In genomic region chr15:98440917-98441316, GRCh38 we compare ENCODE assay signal across 16 cellular contexts.
DNase-seq lines count a peak whose midpoint lies in the region; ATAC-seq, FAIRE-seq and TF ChIP-seq lines count a peak whose summit lies in the region.
"Had no signal": no experiment of that assay in that cellular context is flagged by ENCODE, and none has a peak within 500 bp of the region (broad histone marks: within the 10 kb centered on the region; RNA-seq: fewer than 3 reads in every experiment).

No MANE protein-coding gene starts in this region.

- H3K27ac ChIP-seq in GM12878 (ENCODE audit: control insufficient read depth, insufficient read depth) (no peak overlapping the region), gastroesophageal sphincter (no peak overlapping the region), right atrium auricular region (no peak overlapping the region)

- DNase-seq in GM12865 (ENCODE audit: low read depth) (peak; percentile 74), GM12878 (ENCODE audit: low read depth, low spot score) (no peak), epidermal melanocyte (ENCODE audit: insufficient read length, low spot score) (no peak), NCI-H1436 (lab: John Stamatoyannopoulos, UW) (no peak), right atrium auricular region (ENCODE audit: low spot score) (no peak)
- DNase-seq: activated naive CD8-positive, alpha-beta T cell treated with anti-CD3 and anti-CD28 coated beads, Interleukin-2, amount 50 U/mL, for 24 hours; cerebellar nuclear complex; DMS 273 treated with DMSO at 0.1 percent for 48 hours; left cardiac atrium; NCI-H2171 treated with DMSO at 0.1 percent for 48 hours; NK-92 treated with Interleukin-12 subunit alpha and Interleukin-12 subunit beta, amount 100 ng/mL, for 24 hours; stimulated activated CD4-positive, alpha-beta T cell treated with anti-CD3 and anti-CD28 coated beads, Interleukin-2, amount 100 ng/mL, for 48 hours had no signal

- RAD21 ChIA-PET in GM12878 (lab: Charles Lee; ENCODE audit: unreplicated experiment), result no interaction called here

- POLR2A ChIA-PET in GM12878 (lab: Charles Lee), result no interaction called here

- intact Hi-C loops in GM12878 (cut with micrococcal nuclease; ENCODE audit: unreplicated experiment), result loop anchor here (10.0 kb wide), 1 partner anchor 774 kb away; no protein-coding TSS in a partner anchor

- peak; percentile 82 for ATAC-seq in GM21529 (IDR thresholded peaks at IDR 0.05; ENCODE audit: unreplicated experiment)
- peak; percentile 70 for ATAC-seq in HG03342 (IDR thresholded peaks at IDR 0.05; ENCODE audit: unreplicated experiment)
- peak; percentile 84 for ATAC-seq in GM12878
- no peak for ATAC-seq in gastroesophageal sphincter
- ATAC-seq: activated naive CD8-positive, alpha-beta T cell treated with anti-CD3 and anti-CD28 coated beads, Interleukin-2, amount 50 U/mL, for 24 hours; left cardiac atrium; SK-N-SH treated with all-trans-retinoic acid at 6 μM for 48 hours had no signal

- H3K36me3 ChIP-seq in GM12878 (ENCODE audit: control insufficient read depth in 2 of 2, insufficient read depth in 2 of 2, low read length in 1 of 2) (no peaks in the 10 kb centered on the region), gastroesophageal sphincter (no peaks in the 10 kb centered on the region), right atrium auricular region (no peaks in the 10 kb centered on the region)

- no peaks in the 10 kb centered on the region for H3K79me2 ChIP-seq in GM12878 (ENCODE audit: control insufficient read depth, insufficient read depth, low read length)

- no peak overlapping the region for H3K9ac ChIP-seq in GM12878 (ENCODE audit: control insufficient read depth, insufficient read depth, low read length)

- SMC1A ChIA-PET in GM12878 (lab: Charles Lee; ENCODE audit: uncharacterized antibody, unreplicated experiment), result interaction anchor here (1.2 to 1.8 kb wide), 2 partner anchors 410 to 635 kb away, joined by 3 read pairs; no protein-coding TSS in a partner anchor

- H3K9me3 ChIP-seq in GM12878 (replicated peaks; ENCODE audit: control insufficient read depth, insufficient read depth, low read length) (no peaks in the 10 kb centered on the region; the same call in 2 of the 3 replicates), gastroesophageal sphincter (no peaks in the 10 kb centered on the region), right atrium auricular region (no peaks in the 10 kb centered on the region)

- H4K20me1 ChIP-seq in GM12878 (ENCODE audit: control insufficient read depth, insufficient read depth), result no peaks in the 10 kb centered on the region

- in situ Hi-C loops in GM12878 (cut with MboI), result loop anchor here (5.0 to 10.0 kb wide), 2 partner anchors 214 to 636 kb away; no protein-coding TSS in a partner anchor

- FAIRE-seq in GM12878 (lab: Jason Lieb, UNC), result no peak

- TF ChIP-seq POLR2A in GM12878 (IDR thresholded peaks at IDR 0.05; ENCODE audit: low read depth, low read length) (no peak), gastroesophageal sphincter (IDR thresholded peaks at IDR 0.05) (no peak)

- H3K4me3 ChIP-seq in GM12865 (ENCODE audit: low read depth, low read length) (no peak overlapping the region), GM12878 (no peak overlapping the region), gastroesophageal sphincter (no peak overlapping the region), right atrium auricular region (no peak overlapping the region)

- 15% methylated on average over 8 of the region's 8 CpGs for WGBS in GM12878 (ENCODE audit: insufficient coverage, insufficient replicate concordance, low lambda C conversion rate, missing lambda C conversion rate)
- WGBS in gastroesophageal sphincter (ENCODE audit: low coverage in 1 of 2), 2 donors, result 69% methylated on average over 5 of the region's 8 CpGs; no CpG with 5 or more reads in 1 of the 2 donors

- CTCF ChIA-PET in GM12878 (lab: Yijun Ruan, JAX), result interaction anchor here (0.7 to 2.0 kb wide), 2 partner anchors 12 to 636 kb away, joined by 3 to 7 read pairs; no protein-coding TSS in a partner anchor

- H3K4me1 ChIP-seq in GM12878 (ENCODE audit: control insufficient read depth, insufficient read depth, low read length) (peaks cover 3% of the 10 kb centered on the region; the same call in 1 of the 2 replicates), gastroesophageal sphincter (peaks cover 0 to 8% (median 0%) of the 10 kb centered on the region in 3 donors), right atrium auricular region (no peaks in the 10 kb centered on the region)

- H2AFZ ChIP-seq in GM12878 (ENCODE audit: control insufficient read depth, low read depth, low read length), result no peak overlapping the region

- no peak overlapping the region for H3K4me2 ChIP-seq in GM12878 (ENCODE audit: control insufficient read depth, insufficient read depth)

- TF ChIP-seq EP300 in GM12878 (IDR thresholded peaks at IDR 0.05; ENCODE audit: borderline replicate concordance in 1 of 2, control insufficient read depth in 1 of 2, low read depth in 2 of 2, low read length in 2 of 2) (no peak), gastroesophageal sphincter (IDR thresholded peaks at IDR 0.05) (no peak)

- H3K27me3 ChIP-seq in GM12878 (replicated peaks in 1 of 2; ENCODE audit: control insufficient read depth in 2 of 2, insufficient read depth in 2 of 2, low read length in 1 of 2) (no peaks in the 10 kb centered on the region; a peak in 1 of 4 replicates), gastroesophageal sphincter (peaks cover 3% of the 10 kb centered on the region), right atrium auricular region (no peaks in the 10 kb centered on the region)

- TF ChIP-seq RAD21 in GM12878 (IDR thresholded peaks at IDR 0.05; ENCODE audit: insufficient read depth, low read depth, low read length), result no peak

- TF ChIP-seq CTCF in GM12865 (IDR thresholded peaks at IDR 0.05; ENCODE audit: insufficient read depth, low read depth, low read length, missing control alignments), result no peak
- TF ChIP-seq CTCF in GM12878 (IDR thresholded peaks at IDR 0.05 in 2 of 3, conservative IDR thresholded peaks at IDR 0.05 in 1 of 3; ENCODE audit: control insufficient read depth in 2 of 3, extremely low read depth in 1 of 3, insufficient read depth in 1 of 3, low read depth in 3 of 3, low read length in 3 of 3), result no peak
- no peak for TF ChIP-seq CTCF in gastroesophageal sphincter (IDR thresholded peaks at IDR 0.05)
- no peak for TF ChIP-seq CTCF in right atrium auricular region (IDR thresholded peaks at IDR 0.05)

- no TSS peak for BruUV-seq in GM12878 (replicated peaks; lab: Mats Ljungman, UMichigan)

TF ChIP-seq in GM12878, 131 proteins besides CTCF, POLR2A, EP300 and RAD21:
- TF ChIP-seq JUNB (IDR thresholded peaks at IDR 0.05) (no peak), NFYA (IDR thresholded peaks at IDR 0.05; ENCODE audit: borderline replicate concordance, low read depth, low read length) (no peak), IKZF1 (conservative IDR thresholded peaks at IDR 0.05) (no peak), CBX3 (IDR thresholded peaks at IDR 0.05; ENCODE audit: borderline replicate concordance, low read depth) (no peak), MEF2B (IDR thresholded peaks at IDR 0.05; ENCODE audit: partially characterized antibody, poor library complexity, severe bottlenecking) (peak; percentile 40), MYC (IDR thresholded peaks at IDR 0.05; ENCODE audit: insufficient read depth, insufficient read length, insufficient replicate concordance, low read length, severe bottlenecking) (no peak), KLF5 (IDR thresholded peaks at IDR 0.05; ENCODE audit: partially characterized antibody) (no peak), IRF4 (IDR thresholded peaks at IDR 0.05; ENCODE audit: low read depth, low read length) (no peak)
